ENCODE assay signal across 10 cellular contexts in the genomic region with DNA sequence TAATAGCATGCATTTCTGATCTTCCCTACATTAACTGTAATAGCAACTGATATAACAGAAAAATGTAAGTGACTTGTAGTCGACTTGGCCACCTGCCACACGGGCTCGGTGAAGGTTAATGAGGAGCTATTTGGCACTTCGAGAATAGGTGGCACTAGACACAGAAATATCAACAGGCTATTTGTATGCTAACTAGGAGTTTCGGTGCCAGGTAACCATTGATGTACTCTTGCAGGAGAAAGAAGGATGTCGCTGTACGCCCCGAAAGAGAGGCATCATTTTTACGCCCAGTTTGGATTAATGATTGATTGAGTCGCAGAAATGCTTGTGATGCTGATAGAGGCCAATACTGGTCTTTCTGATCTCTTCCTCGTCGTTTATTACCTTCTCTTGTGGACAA. TPM values are rescaled to one million over a fixed set of nuclear protein-coding genes. Genes with fewer than 3 reads are reported as not detected.
DNase-seq lines count a peak whose midpoint lies in the region; ATAC-seq and TF ChIP-seq lines count a peak whose summit lies in the region.
"Had no signal": no experiment of that assay in that cellular context is flagged by ENCODE, and none has a peak within 500 bp of the region (broad histone marks: within the 10 kb centered on the region; RNA-seq: fewer than 3 reads in every experiment).

No MANE protein-coding gene starts in this region.

- no peak overlapping the region for H2BK12ac ChIP-seq in trophoblast cell (ENCODE audit: low read length)

- H2AFZ ChIP-seq in mammary epithelial cell (ENCODE audit: low read depth, low read length) (peak overlapping the region; percentile 63), trophoblast cell (ENCODE audit: insufficient read depth, low read length, poor library complexity) (no peak overlapping the region)

- H3K9me3 ChIP-seq in mammary epithelial cell (replicated peaks; ENCODE audit: insufficient read depth, low read length) (peaks cover 5% of the 10 kb centered on the region), trophoblast cell (ENCODE audit: insufficient read depth, low read depth, low read length) (peaks cover 13% of the 10 kb centered on the region), gastroesophageal sphincter (no peaks in the 10 kb centered on the region)
- H3K9me3 ChIP-seq: upper lobe of left lung had no signal

- no peak overlapping the region for H3K4ac ChIP-seq in trophoblast cell (ENCODE audit: low read depth, low read length)

- no peaks in the 10 kb centered on the region for H3K4me1 ChIP-seq in mammary epithelial cell (ENCODE audit: insufficient read depth, low read length)
- peaks cover 6 to 13% of the 10 kb centered on the region in 2 experiments for H3K4me1 ChIP-seq in trophoblast cell (ENCODE audit: control insufficient read depth in 1 of 2, insufficient read depth in 2 of 2, low read length in 2 of 2)
- peaks cover 0 to 85% (median 33%) of the 10 kb centered on the region in 3 donors for H3K4me1 ChIP-seq in gastroesophageal sphincter

- in situ Hi-C loops in mammary epithelial cell (cut with MboI; ENCODE audit: low sequenced_read_pairs in 2 of 2), result no loop called here

- no peak overlapping the region for H3K18ac ChIP-seq in trophoblast cell (ENCODE audit: low read length)

- H3K79me2 ChIP-seq in mammary epithelial cell (ENCODE audit: insufficient read depth, low read length) (no peaks in the 10 kb centered on the region), trophoblast cell (ENCODE audit: control insufficient read depth, insufficient read depth, low read length, poor library complexity) (no peaks in the 10 kb centered on the region)

- H3K14ac ChIP-seq in trophoblast cell (ENCODE audit: low read length), result no peak overlapping the region

- ATAC-seq in gastroesophageal sphincter, result no peak
- no peak for ATAC-seq in GM19467 (IDR thresholded peaks at IDR 0.05; ENCODE audit: unreplicated experiment)

- H4K20me1 ChIP-seq in mammary epithelial cell (ENCODE audit: insufficient read depth, low read length), result no peaks in the 10 kb centered on the region

- CTCF ChIA-PET in mammary epithelial cell (lab: Charles Lee; ENCODE audit: low non-redundant PET), result no interaction called here

- H3K36me3 ChIP-seq in mammary epithelial cell (ENCODE audit: insufficient read depth, low read length) (no peaks in the 10 kb centered on the region), trophoblast cell (ENCODE audit: control insufficient read depth in 1 of 2, insufficient read depth in 2 of 2, low read length in 2 of 2) (no peaks in the 10 kb centered on the region), gastroesophageal sphincter (no peaks in the 10 kb centered on the region)
- H3K36me3 ChIP-seq: upper lobe of left lung had no signal

- DNase-seq in DMS53 (lab: John Stamatoyannopoulos, UW) (peak; percentile 72), NCI-H2196 (lab: John Stamatoyannopoulos, UW; ENCODE audit: unreplicated experiment) (peak; percentile 83), mammary epithelial cell (no peak), trophoblast cell (no peak), DMS79 treated with DMSO at 0.1 percent for 48 hours (lab: John Stamatoyannopoulos, UW) (no peak), Kasumi-1 (lab: John Stamatoyannopoulos, UW) (no peak)

- no peak overlapping the region for H2AK5ac ChIP-seq in trophoblast cell (ENCODE audit: low read length)

- H3K23ac ChIP-seq in trophoblast cell (ENCODE audit: low read length), result no peak overlapping the region

- TF ChIP-seq CTCF in mammary epithelial cell (conservative IDR thresholded peaks at IDR 0.05 in 1 of 2, IDR thresholded peaks at IDR 0.05 in 1 of 2; ENCODE audit: extremely low read depth in 1 of 2, insufficient read depth in 1 of 2, low read depth in 1 of 2, low read length in 2 of 2) (no peak), gastroesophageal sphincter (IDR thresholded peaks at IDR 0.05) (no peak)

- no TSS peak for BruUV-seq in mammary epithelial cell (replicated peaks; lab: Mats Ljungman, UMichigan)

- no peak for TF ChIP-seq POLR2A in gastroesophageal sphincter (IDR thresholded peaks at IDR 0.05)

- H3K4me3 ChIP-seq in mammary epithelial cell (replicated peaks in 1 of 3; ENCODE audit: insufficient read depth in 1 of 3, low read depth in 2 of 3, low read length in 3 of 3), result no peak overlapping the region
- H3K4me3 ChIP-seq in trophoblast cell (ENCODE audit: low read depth, low read length), result no peak overlapping the region
- peak overlapping the region in 1 of 2 donors; percentile 31 for H3K4me3 ChIP-seq in gastroesophageal sphincter
- H3K4me3 ChIP-seq: smooth muscle cell had no signal

- H3K4me2 ChIP-seq in mammary epithelial cell (ENCODE audit: insufficient read depth, low read depth, low read length) (no peak overlapping the region), trophoblast cell (ENCODE audit: low read length) (peak overlapping the region; percentile 54)
- H3K4me2 ChIP-seq: smooth muscle cell had no signal

- H3K27ac ChIP-seq in mammary epithelial cell (ENCODE audit: insufficient read depth, low read depth, low read length) (no peak overlapping the region), trophoblast cell (ENCODE audit: low read depth, low read length) (no peak overlapping the region), gastroesophageal sphincter (no peak overlapping the region)
- H3K27ac ChIP-seq: upper lobe of left lung had no signal

- no peaks in the 10 kb centered on the region for H3K79me1 ChIP-seq in trophoblast cell (ENCODE audit: low read length)

- no peak overlapping the region for H4K12ac ChIP-seq in trophoblast cell (ENCODE audit: low read depth, low read length)

- TF ChIP-seq EP300 in gastroesophageal sphincter (IDR thresholded peaks at IDR 0.05), result no peak

- dilution Hi-C loops in mammary epithelial cell (cut with HindIII; ENCODE audit: low sequenced_read_pairs), result no loop called here

- H4K8ac ChIP-seq in trophoblast cell (ENCODE audit: low read depth, low read length), result no peak overlapping the region

- intact Hi-C loops in mammary epithelial cell (cut with micrococcal nuclease), result no loop called here

- H3K27me3 ChIP-seq in mammary epithelial cell (ENCODE audit: insufficient read depth, low read length) (peaks cover 51% of the 10 kb centered on the region), trophoblast cell (ENCODE audit: insufficient read depth, low read length) (peaks cover 81% of the 10 kb centered on the region), gastroesophageal sphincter (peaks cover 100% of the 10 kb centered on the region)

- H3K9ac ChIP-seq in mammary epithelial cell (ENCODE audit: insufficient read depth, low read length) (no peak overlapping the region), trophoblast cell (ENCODE audit: low read length) (no peak overlapping the region)

- no peak overlapping the region for H2BK120ac ChIP-seq in trophoblast cell (ENCODE audit: insufficient read depth, low read length, poor library complexity)

- H2BK5ac ChIP-seq in trophoblast cell (ENCODE audit: low read depth, low read length, poor library complexity), result no peak overlapping the region

- 16% methylated on average over 10 of the region's 12 CpGs for WGBS in mammary epithelial cell (ENCODE audit: low coverage, missing lambda C conversion rate)
- no CpG with 5 or more reads among the region's 12 CpGs for WGBS in trophoblast cell (ENCODE audit: extremely low coverage, insufficient coverage, insufficient read length)
- 0 to 10% methylated on average over 1 to 12 of the region's 12 CpGs for WGBS in gastroesophageal sphincter (ENCODE audit: low coverage in 1 of 2), 2 donors

- H4K91ac ChIP-seq in trophoblast cell (ENCODE audit: low read depth, low read length), result no peak overlapping the region

RNA-seq across cellular contexts. Expression of a gene that starts 0.5 kb away (rescaled TPM):
- not detected for total RNA-seq in mammary epithelial cell
- not detected for polyA plus RNA-seq in mammary epithelial cell
- polyA minus RNA-seq in mammary epithelial cell, result not detected
- polyA plus RNA-seq in trophoblast cell (2013), result 0.07 TPM in 1 of 2 replicates, not detected in the other
- 1 to 10 TPM in 1 of 4 donors, under 1 TPM in 2, not detected in 1; 0.58 to 1.6 (median 0.62) TPM for total RNA-seq in gastroesophageal sphincter
- total RNA-seq: smooth muscle cell had no signal
- polyA plus RNA-seq: smooth muscle cell had no signal

Comparison
In these comparisons a context has a peak if more than half of its experiments do, and no peak if none do; other contexts are left out.
1. DNase-seq: peak in DMS53 (single experiment) and NCI-H2196 (single experiment); none in mammary epithelial cell (single experiment), trophoblast cell (0 of 2), DMS79 treated with DMSO at 0.1 percent for 48 hours (single experiment) and Kasumi-1 (0 of 2).